Comparison of ENCODE assay signal across 1 cellular context in genomic region chr2:190271783-190272456, GRCh38.
A peak's percentile ranks its signal among the peaks of the same experiment; 100 is the strongest.
TF ChIP-seq lines count a peak whose summit lies in the region.

No MANE protein-coding gene starts in this region.

TF ChIP-seq in K562, 482 proteins besides CTCF, POLR2A, EP300 and RAD21 (continued from another document and continues in another):
- TF ChIP-seq ZBTB40 (IDR thresholded peaks at IDR 0.05) (0 out of 2 replicates have a peak, but pooled peaks have one; percentile 14), ZBTB40 (CRISPR knock-in tag; IDR thresholded peaks at IDR 0.05) (no peak), SLC30A9 (CRISPR knock-in tag; IDR thresholded peaks at IDR 0.05) (no peak), CBX8 (IDR thresholded peaks at IDR 0.05; ENCODE audit: borderline replicate concordance, extremely low read depth, low read depth, low read length, poor library complexity, severe bottlenecking) (no peak), SMARCA4 (IDR thresholded peaks at IDR 0.05) (peak; percentile 97), MLLT1 (IDR thresholded peaks at IDR 0.05) (peak in 1 of 2 experiments; percentile 30; a peak in 1 of 4 replicates), ZBTB33 (CRISPR knock-in tag; IDR thresholded peaks at IDR 0.05) (no peak), CEBPG (CRISPR knock-in tag; IDR thresholded peaks at IDR 0.05) (no peak), CEBPG (tag; conservative IDR thresholded peaks at IDR 0.05 in 1 of 2, IDR thresholded peaks at IDR 0.05 in 1 of 2) (peak in 1 of 2 experiments; percentile 45; a peak in 1 of 4 replicates), JUND (IDR thresholded peaks at IDR 0.05; ENCODE audit: borderline replicate concordance, low read depth, low read length) (peak; percentile 60; the same call in 1 of the 2 replicates), JUND (tag; IDR thresholded peaks at IDR 0.05; ENCODE audit: borderline replicate concordance, low read depth, low read length) (no peak; the same call in 1 of the 3 replicates), NR2C1 (IDR thresholded peaks at IDR 0.05) (0 out of 2 replicates have a peak, but pooled peaks have one; percentile 20), NR2C1 (tag; IDR thresholded peaks at IDR 0.05) (no peak), PBX2 (CRISPR knock-in tag; IDR thresholded peaks at IDR 0.05; ENCODE audit: low read depth) (no peak), PBX2 (tag; conservative IDR thresholded peaks at IDR 0.05; ENCODE audit: low read depth) (peak; percentile 18; the same call in 1 of the 2 replicates), MYNN (IDR thresholded peaks at IDR 0.05) (0 out of 2 replicates have a peak, but pooled peaks have one; percentile 38), MYNN (CRISPR knock-in tag; IDR thresholded peaks at IDR 0.05) (no peak), HLTF (IDR thresholded peaks at IDR 0.05) (peak; percentile 76), NFIC (IDR thresholded peaks at IDR 0.05) (peak; percentile 80), MNT (conservative IDR thresholded peaks at IDR 0.05) (peak in 1 of 2 experiments; percentile 44; a peak in 1 of 4 replicates), LEF1 (IDR thresholded peaks at IDR 0.05) (peak; percentile 90), SMAD1 (IDR thresholded peaks at IDR 0.05; ENCODE audit: low read depth, low read length, partially characterized antibody) (no peak), NEUROD1 (IDR thresholded peaks at IDR 0.05; ENCODE audit: borderline replicate concordance, low read depth, low read length, partially characterized antibody) (no peak), EGR1 (conservative IDR thresholded peaks at IDR 0.05) (peak; percentile 86), MEIS2 (IDR thresholded peaks at IDR 0.05; ENCODE audit: partially characterized antibody) (peak; percentile 70), KLF13 (tag; IDR thresholded peaks at IDR 0.05; ENCODE audit: borderline replicate concordance, low read depth) (no peak), FOSL1 (tag; conservative IDR thresholded peaks at IDR 0.05) (0 out of 2 replicates have a peak, but pooled peaks have one; percentile 20), ZNF445 (CRISPR knock-in tag; IDR thresholded peaks at IDR 0.05; ENCODE audit: low read depth) (no peak), NFRKB (IDR thresholded peaks at IDR 0.05; ENCODE audit: low read depth) (no peak), FOXM1 (IDR thresholded peaks at IDR 0.05; ENCODE audit: low read depth) (peak; percentile 83), FOXM1 (CRISPR knock-in tag; IDR thresholded peaks at IDR 0.05; ENCODE audit: low read depth) (no peak), ARID2 (IDR thresholded peaks at IDR 0.05) (0 out of 2 replicates have a peak, but pooled peaks have one; percentile 7), PCBP1 (IDR thresholded peaks at IDR 0.05; ENCODE audit: low read depth, low read length, poor library complexity, severe bottlenecking) (no peak), NCOA4 (IDR thresholded peaks at IDR 0.05; ENCODE audit: partially characterized antibody) (peak; percentile 74), ZBTB2 (IDR thresholded peaks at IDR 0.05) (peak; percentile 45; the same call in 1 of the 2 replicates), CBFA2T2 (conservative IDR thresholded peaks at IDR 0.05) (peak; percentile 92), ZSCAN29 (IDR thresholded peaks at IDR 0.05) (0 out of 2 replicates have a peak, but pooled peaks have one; percentile 17), AFF1 (IDR thresholded peaks at IDR 0.05; ENCODE audit: low read depth in 1 of 2, partially characterized antibody in 2 of 2) (peak in 1 of 2 experiments; percentile 16)
